22 cellular contexts compared by ENCODE assay signal in the genomic region with DNA sequence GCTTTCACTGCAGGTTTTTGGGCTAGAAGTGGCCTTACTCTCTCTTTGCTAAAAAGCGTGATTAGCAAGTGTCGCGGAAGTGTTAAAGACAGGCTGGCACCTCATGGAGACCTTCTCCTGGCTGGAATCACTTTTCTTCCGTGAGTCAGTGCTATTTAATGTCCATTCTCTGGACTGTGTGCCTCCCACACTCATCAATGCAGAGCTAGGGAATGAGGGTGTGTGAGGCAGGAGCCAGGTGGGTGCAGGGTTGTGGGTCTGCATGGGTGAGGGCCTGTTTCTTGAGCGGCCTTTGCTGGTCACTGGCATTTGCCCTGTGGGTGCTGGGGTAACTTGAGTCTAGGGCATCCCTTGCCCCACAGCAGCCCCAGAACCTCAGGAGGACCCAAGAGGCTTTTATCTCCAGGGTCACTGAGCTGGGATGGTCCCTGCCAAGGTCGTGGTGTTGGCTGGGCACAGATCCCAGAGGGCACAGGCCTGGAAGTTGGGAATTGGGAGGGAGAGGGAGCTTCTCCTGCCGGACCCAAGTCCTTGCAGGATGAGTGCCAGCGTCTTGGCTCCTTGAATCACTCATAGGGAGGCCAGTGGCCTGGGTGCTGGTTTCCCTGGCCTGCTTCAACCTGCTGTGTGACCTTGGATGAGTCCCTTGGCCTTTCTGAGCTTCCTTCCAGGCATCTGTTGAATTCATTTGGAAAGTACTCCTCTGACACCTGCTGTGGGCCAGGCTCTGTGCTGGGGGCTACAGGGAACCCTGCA. TPM values are rescaled to one million over a fixed set of nuclear protein-coding genes. Genes with fewer than 3 reads are reported as not detected.
DNase-seq lines count a peak whose midpoint lies in the region; ATAC-seq, FAIRE-seq and TF ChIP-seq lines count a peak whose summit lies in the region.
"Had no signal": no experiment of that assay in that cellular context is flagged by ENCODE, and none has a peak within 500 bp of the region (broad histone marks: within the 10 kb centered on the region; RNA-seq: fewer than 3 reads in every experiment).

No MANE protein-coding gene starts in this region.

- TF ChIP-seq EP300 in H1 (IDR thresholded peaks at IDR 0.05; ENCODE audit: borderline replicate concordance in 1 of 2, low read depth in 2 of 2, low read length in 2 of 2), result no peak
- no peak for TF ChIP-seq EP300 in upper lobe of left lung (IDR thresholded peaks at IDR 0.05)

- H2AK5ac ChIP-seq in H1 (ENCODE audit: low read depth, low read length), result no peak overlapping the region

- no peaks in the 10 kb centered on the region for H4K20me1 ChIP-seq in H1 (replicated peaks in 1 of 2; ENCODE audit: control insufficient read depth in 1 of 2, insufficient read depth in 2 of 2, low read length in 2 of 2)

- CTCF ChIA-PET in H1 (lab: Charles Lee; ENCODE audit: partially characterized antibody), result interaction anchor here (0.6 to 5.7 kb wide), 13 partner anchors 8 to 133 kb away, joined by 3 to 26 read pairs (median 4); no protein-coding TSS in a partner anchor

- H3K18ac ChIP-seq in H1 (ENCODE audit: extremely low read depth, low read length), result no peak overlapping the region

- H4K91ac ChIP-seq in H1 (replicated peaks; ENCODE audit: insufficient read length, low read length), result no peak overlapping the region

- H4K5ac ChIP-seq in H1 (ENCODE audit: insufficient read length, low read depth, low read length), result no peak overlapping the region

- H3K4me1 ChIP-seq in cardiac muscle cell (ENCODE audit: low read depth) (peaks cover 7% of the 10 kb centered on the region), H1 (replicated peaks in 1 of 4; ENCODE audit: control insufficient read depth in 3 of 4, insufficient read depth in 4 of 4, low read length in 3 of 4) (peaks cover 0 to 6% (median 4%) of the 10 kb centered on the region in 4 experiments; a peak in 6 of 7 replicates), lung (ENCODE audit: control insufficient read depth in 2 of 2, insufficient read depth in 2 of 2, low read length in 2 of 2) (peaks cover 0 to 14% of the 10 kb centered on the region in 2 donors), upper lobe of left lung (peaks cover 39 to 43% (median 41%) of the 10 kb centered on the region in 4 donors)

- 90% methylated on average over 8 of the region's 8 CpGs; no CpG with 5 or more reads in 1 of the 2 experiments for WGBS in H1 (ENCODE audit: extremely low coverage in 1 of 2, insufficient coverage in 1 of 2, insufficient read length in 1 of 2, insufficient replicate concordance in 2 of 2, low coverage in 1 of 2, low lambda C conversion rate in 2 of 2, missing lambda C conversion rate in 1 of 2), 2 experiments
- 76 to 89% methylated on average over 8 of the region's 8 CpGs for WGBS in lung, 2 donors
- WGBS in upper lobe of left lung, 2 donors, result 75 to 88% methylated on average over 5 to 7 of the region's 8 CpGs

- H4K8ac ChIP-seq in H1 (ENCODE audit: extremely low read depth, insufficient read depth, low read length), result no peak overlapping the region; the same call in 1 of the 2 replicates

- H3K36me3 ChIP-seq in cardiac muscle cell (no peaks in the 10 kb centered on the region), H1 (ENCODE audit: control insufficient read depth in 2 of 4, insufficient read depth in 4 of 4, low read length in 3 of 4) (no peaks in the 10 kb centered on the region), lung (ENCODE audit: control insufficient read depth in 2 of 2, insufficient read depth in 2 of 2, low read length in 2 of 2) (no peaks in the 10 kb centered on the region), upper lobe of left lung (no peaks in the 10 kb centered on the region)

- no peak for FAIRE-seq in H1 (lab: Jason Lieb, UNC)

- no peak overlapping the region for H2BK5ac ChIP-seq in H1 (ENCODE audit: low read depth, low read length)

- H3K27me3 ChIP-seq in cardiac muscle cell (no peaks in the 10 kb centered on the region), H1 (replicated peaks in 1 of 4; ENCODE audit: control insufficient read depth in 3 of 4, extremely low read depth in 1 of 4, insufficient read depth in 3 of 4, low read length in 3 of 4) (no peaks in the 10 kb centered on the region), lung (ENCODE audit: control insufficient read depth, insufficient read depth) (no peaks in the 10 kb centered on the region), upper lobe of left lung (no peaks in the 10 kb centered on the region)
- H3K27me3 ChIP-seq: foreskin keratinocyte had no signal

- no peak overlapping the region for H3K14ac ChIP-seq in H1 (ENCODE audit: insufficient read length)

- H3K23ac ChIP-seq in H1 (ENCODE audit: insufficient read length), result no peak overlapping the region

- peaks cover 2% of the 10 kb centered on the region; the same call in 1 of the 2 replicates for H3K23me2 ChIP-seq in H1 (ENCODE audit: low read depth, low read length)

- ATAC-seq in Right ventricle myocardium inferior (no peak), lung (ENCODE audit: insufficient read depth, low FRiP score) (no peak), upper lobe of left lung (ENCODE audit: low FRiP score in 2 of 2) (no peak), HG02884 (IDR thresholded peaks at IDR 0.05; ENCODE audit: unreplicated experiment) (no peak), HG03159 (IDR thresholded peaks at IDR 0.05; ENCODE audit: unreplicated experiment) (no peak), HG02798 (IDR thresholded peaks at IDR 0.05; ENCODE audit: poor library complexity, unreplicated experiment) (no peak)
- ATAC-seq: effector memory CD8-positive, alpha-beta T cell; foreskin keratinocyte had no signal

- H3K27ac ChIP-seq in cardiac muscle cell (peak overlapping the region; percentile 56), H1 (ENCODE audit: low read depth, low read length) (no peak overlapping the region), lung (ENCODE audit: low read depth in 1 of 2, low read length in 1 of 2) (peak overlapping the region; percentile 7 to 55), upper lobe of left lung (peak overlapping the region; percentile 64 to 83 (median 71))
- H3K27ac ChIP-seq: foreskin keratinocyte had no signal

- DNase-seq in cardiac muscle cell (ENCODE audit: low read depth in 1 of 2, low spot score in 1 of 2) (no peak), Right ventricle myocardium inferior (ENCODE audit: missing footprints) (no peak), H1 (ENCODE audit: low read depth in 1 of 2, low spot score in 2 of 2) (no peak), lung (ENCODE audit: low spot score) (no peak), upper lobe of left lung (no peak)
- DNase-seq: activated CD4-positive, alpha-beta T cell treated with anti-CD3 and anti-CD28 coated beads, Interleukin-2, amount 50 U/mL, for 4 hours; activated naive CD4-positive, alpha-beta T cell treated with anti-CD3 and anti-CD28 coated beads, Interleukin-2, amount 50 U/mL, for 16 hours; activated T-cell treated with anti-CD3 and anti-CD28 coated beads, Interleukin-2, amount 50 U/mL, for 1 hour; DMS 273 treated with DMSO at 0.1 percent for 48 hours; effector memory CD8-positive, alpha-beta T cell; foreskin keratinocyte; GF-D8; NCI-H2081; NCI-H524; nucleus accumbens; OCI-M1 had no signal

- no peak overlapping the region for H2AFZ ChIP-seq in H1 (ENCODE audit: low read length)

- H3K79me1 ChIP-seq in H1 (ENCODE audit: low read depth, low read length), result peaks cover 4% of the 10 kb centered on the region

- 0 out of 2 replicates have a peak overlapping the region, but pooled peaks have one; percentile 88 for H2BK15ac ChIP-seq in H1 (ENCODE audit: low read length)

- H2BK120ac ChIP-seq in H1 (replicated peaks; ENCODE audit: low read depth, low read length), result no peak overlapping the region

- intact Hi-C loops in Right ventricle myocardium inferior (cut with DNase I), result no loop called here

- no peak overlapping the region for H3K4ac ChIP-seq in H1 (replicated peaks; ENCODE audit: insufficient read length, low read depth, low read length)

- no peak overlapping the region for H3K9ac ChIP-seq in H1 (replicated peaks in 1 of 4; ENCODE audit: extremely low read depth in 1 of 4, low read depth in 3 of 4, low read length in 3 of 4)

- TF ChIP-seq POLR2A in H1 (IDR thresholded peaks at IDR 0.05; ENCODE audit: control extremely low read depth in 1 of 2, low read depth in 2 of 2, low read length in 2 of 2) (no peak), upper lobe of left lung (IDR thresholded peaks at IDR 0.05) (no peak)

- H3K4me2 ChIP-seq in H1 (ENCODE audit: insufficient read depth in 1 of 2, low read depth in 2 of 2, low read length in 2 of 2), result no peak overlapping the region

- no peak for TF ChIP-seq RAD21 in H1 (IDR thresholded peaks at IDR 0.05 in 1 of 2, conservative IDR thresholded peaks at IDR 0.05 in 1 of 2; ENCODE audit: low read depth in 2 of 2, low read length in 2 of 2)

- H2BK20ac ChIP-seq in H1 (ENCODE audit: low read length), result no peak overlapping the region

- 0 out of 2 replicates have a peak overlapping the region, but pooled peaks have one; percentile 75 for H2BK12ac ChIP-seq in H1 (ENCODE audit: low read depth, low read length)

- no peak overlapping the region for H3K4me3 ChIP-seq in cardiac muscle cell
- H3K4me3 ChIP-seq in H1 (ENCODE audit: extremely low read depth in 1 of 4, insufficient read depth in 2 of 4, low read depth in 3 of 4, low read length in 4 of 4), result no peak overlapping the region
- no peak overlapping the region for H3K4me3 ChIP-seq in lung
- no peak overlapping the region for H3K4me3 ChIP-seq in upper lobe of left lung
- H3K4me3 ChIP-seq: skin epidermis had no signal

- H3K79me2 ChIP-seq in H1 (ENCODE audit: control insufficient read depth in 1 of 2, insufficient read depth in 2 of 2, low read length in 2 of 2), result peaks cover 0 to 9% of the 10 kb centered on the region in 2 experiments; a peak in 2 of 4 replicates

- H3K56ac ChIP-seq in H1 (replicated peaks; ENCODE audit: insufficient read length, low read depth, low read length), result no peak overlapping the region

- TF ChIP-seq CTCF in cardiac muscle cell (IDR thresholded peaks at IDR 0.05; ENCODE audit: low read depth, low read length) (no peak), H1 (IDR thresholded peaks at IDR 0.05; ENCODE audit: control extremely low read depth in 1 of 3, insufficient read depth in 1 of 3, low read depth in 1 of 3, low read length in 3 of 3) (no peak), lung (IDR thresholded peaks at IDR 0.05; ENCODE audit: control extremely low read depth, extremely low read depth) (no peak), upper lobe of left lung (IDR thresholded peaks at IDR 0.05) (no peak)

- POLR2A ChIA-PET in H1 (lab: Charles Lee; ENCODE audit: partially characterized antibody), result interaction anchor here (0.9 to 2.0 kb wide), 5 partner anchors 8 to 172 kb away, joined by 3 to 5 read pairs (median 3); no protein-coding TSS in a partner anchor

- H3K9me3 ChIP-seq in cardiac muscle cell (ENCODE audit: low read depth) (no peaks in the 10 kb centered on the region), H1 (ENCODE audit: insufficient read depth in 2 of 2, low read depth in 1 of 2, low read length in 1 of 2) (no peaks in the 10 kb centered on the region), lung (ENCODE audit: control insufficient read depth in 2 of 2, insufficient read depth in 1 of 2, low read length in 1 of 2) (peaks cover 0 to 1% of the 10 kb centered on the region in 2 donors), upper lobe of left lung (no peaks in the 10 kb centered on the region)

RNA-seq across cellular contexts. Expression of a gene that starts 30.0 kb away (rescaled TPM):
- 18.7 and 37.3 TPM in 2 replicates for total RNA-seq in cardiac muscle cell
- polyA plus RNA-seq in cardiac muscle cell, result 10.9 and 12.8 TPM in 2 replicates
- total RNA-seq in Right ventricle myocardium inferior, result 12.8 TPM
- 22.6 and 23.9 TPM in 2 replicates for total RNA-seq in H1 (2021; fragmentation: NEBNext Ultra II Directional; extraction: Animal tissue kit (Norgen Biotek cat#: 25700))
- polyA plus RNA-seq in H1 (2011; rRNA removed), result 5.9 and 6.4 TPM in 2 replicates
- polyA plus RNA-seq in H1 (2011; cell fraction: cytosol; rRNA removed), result 5.4 TPM
- 9.8 TPM for polyA plus RNA-seq in H1 (2011; cell fraction: nucleus; rRNA removed)
- polyA plus RNA-seq in H1 (2012, experiment 1 of 2), result 8.0 to 11.3 TPM (median 9.2 TPM) in 4 replicates
- polyA plus RNA-seq in H1 (2012, experiment 2 of 2), result 2.7 TPM
- 10.4 TPM for polyA plus RNA-seq in H1 (2013, experiment 1 of 2)
- polyA plus RNA-seq in H1 (2013, experiment 2 of 2), result 10.1 TPM
- 16.1 and 18.8 TPM in 2 replicates for polyA minus RNA-seq in H1 (2011; rRNA and poly(A)+ RNA removed)
- 11.6 TPM for polyA minus RNA-seq in H1 (2011; cell fraction: cytosol; rRNA and poly(A)+ RNA removed)
- 19.4 TPM for polyA minus RNA-seq in H1 (2011; cell fraction: nucleus; rRNA and poly(A)+ RNA removed)
- 10 to 100 TPM; 38.1 to 44.6 TPM for total RNA-seq in lung
- 1 to 10 TPM; 7.6 to 10.0 TPM for polyA plus RNA-seq in lung
- 10 to 100 TPM; 30.9 to 57.7 (median 42.1) TPM for total RNA-seq in upper lobe of left lung

RNA-seq across cellular contexts. Expression of a gene that starts 36.0 kb away (rescaled TPM):
- total RNA-seq in cardiac muscle cell (not detected in 2 replicates), Right ventricle myocardium inferior (not detected), lung (not detected), upper lobe of left lung (not detected)
- polyA plus RNA-seq in cardiac muscle cell (not detected in 2 replicates), H1 (2011; rRNA removed) (not detected in 2 replicates), lung (not detected)
- not detected in 2 replicates for total RNA-seq in H1 (2021; fragmentation: NEBNext Ultra II Directional; extraction: Animal tissue kit (Norgen Biotek cat#: 25700))
- not detected for polyA plus RNA-seq in H1 (2011; cell fraction: cytosol; rRNA removed)
- not detected for polyA plus RNA-seq in H1 (2011; cell fraction: nucleus; rRNA removed)
- not detected in 4 replicates for polyA plus RNA-seq in H1 (2012, experiment 1 of 2)
- not detected for polyA plus RNA-seq in H1 (2012, experiment 2 of 2)
- not detected for polyA plus RNA-seq in H1 (2013, experiment 1 of 2)
- polyA plus RNA-seq in H1 (2013, experiment 2 of 2), result not detected
- polyA minus RNA-seq in H1 (2011; rRNA and poly(A)+ RNA removed), result not detected in 2 replicates
- not detected for polyA minus RNA-seq in H1 (2011; cell fraction: cytosol; rRNA and poly(A)+ RNA removed)
- polyA minus RNA-seq in H1 (2011; cell fraction: nucleus; rRNA and poly(A)+ RNA removed), result not detected
- total RNA-seq: A172, foreskin keratinocyte, mononuclear cell had no signal
- polyA plus RNA-seq: foreskin keratinocyte had no signal
